Comparison of ENCODE assay signal across 8 cellular contexts in the genomic region with DNA sequence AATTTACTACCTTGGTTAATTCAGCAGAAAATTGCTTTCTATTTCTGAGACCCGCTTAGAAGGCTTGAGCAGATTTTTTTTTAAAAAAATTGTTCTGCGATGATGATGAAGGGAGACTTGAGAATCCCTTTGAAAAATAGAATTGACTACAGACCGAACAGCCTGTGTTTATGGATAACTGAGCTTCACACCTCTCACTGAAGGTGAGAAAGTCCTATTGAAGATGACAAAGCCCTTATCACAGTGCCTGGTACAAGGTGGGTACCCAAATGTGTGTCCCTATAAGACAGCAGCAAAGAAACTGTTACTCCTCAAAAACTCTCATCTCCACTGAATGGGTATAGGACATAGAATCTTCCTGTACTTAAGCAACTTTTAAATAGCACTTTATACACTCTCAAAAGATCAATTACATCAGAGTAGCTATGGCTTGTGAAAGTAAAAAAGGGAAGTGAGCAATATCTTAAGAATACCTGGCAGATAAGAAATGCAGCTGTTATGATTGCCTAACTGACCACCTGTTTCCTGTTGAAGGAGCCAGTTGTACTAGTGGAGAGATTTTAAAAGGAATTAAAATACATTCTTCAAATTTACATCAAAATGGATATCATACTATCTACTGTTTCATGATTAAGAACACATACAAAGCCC.
DNase-seq lines count a peak whose midpoint lies in the region; ATAC-seq and TF ChIP-seq lines count a peak whose summit lies in the region.

No MANE protein-coding gene starts in this region.

- H3K4me3 Mint-ChIP-seq in naive thymus-derived CD4-positive, alpha-beta T cell: no peak overlapping the region

- H2AFZ ChIP-seq in OCI-LY7 (ENCODE audit: low read length): peak overlapping the region; percentile 87

- intact Hi-C loops in OCI-LY7 (cut with micrococcal nuclease; ENCODE audit: unreplicated experiment): loop anchor here (2.0 to 10.0 kb wide), 3 partner anchors 841 to 1229 kb away; partner anchors contain the start of genes HINT1 and ISOC1
- intact Hi-C loops in naive thymus-derived CD4-positive, alpha-beta T cell (cut with micrococcal nuclease): no loop called here

- no peak overlapping the region for H3K27ac Mint-ChIP-seq in naive thymus-derived CD4-positive, alpha-beta T cell

- H3K79me2 ChIP-seq in OCI-LY7 (ENCODE audit: insufficient read depth, low read depth, low read length): no peaks in the 10 kb centered on the region

- H3K4me1 ChIP-seq in OCI-LY7 (ENCODE audit: insufficient read depth, low read length, poor library complexity, severe bottlenecking): peaks cover 42% of the 10 kb centered on the region
- no peaks in the 10 kb centered on the region for H3K4me1 ChIP-seq in naive thymus-derived CD4-positive, alpha-beta T cell (ENCODE audit: control insufficient read depth in 2 of 2, insufficient read depth in 2 of 2, low read length in 2 of 2)

- no peak for TF ChIP-seq CTCF in OCI-LY7 (conservative IDR thresholded peaks at IDR 0.05; ENCODE audit: low read length)

- no peaks in the 10 kb centered on the region for H3K27me3 ChIP-seq in naive thymus-derived CD4-positive, alpha-beta T cell (ENCODE audit: control insufficient read depth in 2 of 2, insufficient read depth in 2 of 2, low read length in 2 of 2)

- POLR2A ChIA-PET in OCI-LY7 (lab: Charles Lee): interaction anchor here (1.2 to 2.7 kb wide), 7 partner anchors 8 to 49 kb away, joined by 3 to 12 read pairs (median 6); no protein-coding TSS in a partner anchor
- POLR2A ChIA-PET in naive thymus-derived CD4-positive, alpha-beta T cell (lab: Charles Lee): no interaction called here

- BruUV-seq in OCI-LY7 (replicated peaks; lab: Mats Ljungman, UMichigan): TSS peak; percentile 99

- peaks cover 42% of the 10 kb centered on the region for H3K36me3 ChIP-seq in OCI-LY7 (ENCODE audit: insufficient read depth, low read length)
- no peaks in the 10 kb centered on the region for H3K36me3 ChIP-seq in naive thymus-derived CD4-positive, alpha-beta T cell (ENCODE audit: control insufficient read depth in 2 of 3, insufficient read depth in 3 of 3, low read length in 3 of 3)

- H3K27ac ChIP-seq in OCI-LY7 (ENCODE audit: low read depth, low read length, poor library complexity, severe bottlenecking): peak overlapping the region; percentile 97
- H3K27ac ChIP-seq in naive thymus-derived CD4-positive, alpha-beta T cell (ENCODE audit: low read depth, low read length): no peak overlapping the region

- peak; percentile 100 for ATAC-seq in GM19351 (IDR thresholded peaks at IDR 0.05; ENCODE audit: unreplicated experiment)
- ATAC-seq in HG03064 (IDR thresholded peaks at IDR 0.05; ENCODE audit: low read depth, unreplicated experiment): peak; percentile 100
- peak; percentile 44 for ATAC-seq in naive thymus-derived CD4-positive, alpha-beta T cell

- DNase-seq in OCI-LY7 (ENCODE audit: low spot score): peak; percentile 93
- no peak for DNase-seq in naive thymus-derived CD4-positive, alpha-beta T cell
- DNase-seq in NCI-H2196 (lab: John Stamatoyannopoulos, UW; ENCODE audit: unreplicated experiment): no peak
- DNase-seq in NCI-H345 treated with DMSO at 0.1 percent for 48 hours (lab: John Stamatoyannopoulos, UW; ENCODE audit: unreplicated experiment): no peak
- no peak for DNase-seq in T-helper 2 cell
- DNase-seq in activated CD4-positive, alpha-beta T cell treated with anti-CD3 and anti-CD28 coated beads, Interleukin-2, amount 50 U/mL, for 1 hour: no peak

- no peaks in the 10 kb centered on the region for H3K9me2 ChIP-seq in OCI-LY7 (ENCODE audit: insufficient read depth, low read length)

- H3K36me3 Mint-ChIP-seq in naive thymus-derived CD4-positive, alpha-beta T cell: no peaks in the 10 kb centered on the region

- peaks cover 0 to 5% (median 0%) of the 10 kb centered on the region in 5 donors for H3K27me3 Mint-ChIP-seq in naive thymus-derived CD4-positive, alpha-beta T cell

- H3K9me3 ChIP-seq in OCI-LY7 (ENCODE audit: low read length): peaks cover 69% of the 10 kb centered on the region
- peaks cover 0 to 5% (median 0%) of the 10 kb centered on the region in 3 experiments for H3K9me3 ChIP-seq in naive thymus-derived CD4-positive, alpha-beta T cell (ENCODE audit: control insufficient read depth in 2 of 3, low read length in 3 of 3)

- CTCF ChIA-PET in OCI-LY7 (lab: Charles Lee; ENCODE audit: unreplicated experiment): no interaction called here
- CTCF ChIA-PET in naive thymus-derived CD4-positive, alpha-beta T cell (lab: Charles Lee): no interaction called here

- peak overlapping the region; percentile 41 for H3K4me3 ChIP-seq in OCI-LY7 (ENCODE audit: low read depth, low read length, poor library complexity, severe bottlenecking)
- H3K4me3 ChIP-seq in naive thymus-derived CD4-positive, alpha-beta T cell (ENCODE audit: low read length): no peak overlapping the region

- H3K9me3 Mint-ChIP-seq in naive thymus-derived CD4-positive, alpha-beta T cell: peaks cover 0 to 26% (median 3%) of the 10 kb centered on the region in 11 donors

- no peaks in the 10 kb centered on the region for H3K4me1 Mint-ChIP-seq in naive thymus-derived CD4-positive, alpha-beta T cell

- no peaks in the 10 kb centered on the region for H4K20me1 ChIP-seq in OCI-LY7 (ENCODE audit: insufficient read depth, low read length)

- H3K4me2 ChIP-seq in OCI-LY7 (ENCODE audit: low read length): peak overlapping the region; percentile 75

Comparison
In these comparisons a context has a peak if more than half of its experiments do, and no peak if none do; other contexts are left out.
1. ATAC-seq: peak in every context shown above with its lines; median percentile 100 in GM19351; 100 in HG03064; 44 in naive thymus-derived CD4-positive, alpha-beta T cell.